17 cellular contexts compared by ENCODE assay signal in genomic region chr1:56188855-56189254, GRCh38.
"Had no signal": no experiment of that assay in that cellular context is flagged by ENCODE, and none has a peak within 500 bp of the region (broad histone marks: within the 10 kb centered on the region; RNA-seq: fewer than 3 reads in every experiment).

No MANE protein-coding gene starts in this region.

- H3K9ac ChIP-seq: parathyroid adenoma had no signal

- H3K27me3 ChIP-seq: ascending aorta, esophagus muscularis mucosa, neutrophil, suprapubic skin, transverse colon, uterus had no signal

- ATAC-seq: mucosa of descending colon had no signal

- H3K27ac ChIP-seq: ascending aorta, esophagus muscularis mucosa, neutrophil, parathyroid adenoma, suprapubic skin, transverse colon, uterus, WERI-Rb-1 had no signal

- H3K79me2 ChIP-seq: parathyroid adenoma had no signal

- H3K9me3 ChIP-seq: ascending aorta, esophagus muscularis mucosa, mucosa of descending colon, neutrophil, suprapubic skin, transverse colon, uterus had no signal

- DNase-seq: activated CD4-positive, alpha-beta T cell treated with anti-CD3 and anti-CD28 coated beads, Interleukin-2, amount 50 U/mL, for 4 hours; activated gamma-delta T cell; cortex of kidney; effector CD8-positive, alpha-beta T cell; mucosa of descending colon; naive B cell; SW 1271; T-helper 2 cell; transverse colon; WERI-Rb-1 had no signal

- H3K4me3 ChIP-seq: ascending aorta, esophagus muscularis mucosa, lung, mucosa of descending colon, suprapubic skin, transverse colon, uterus had no signal

- H2AFZ ChIP-seq: parathyroid adenoma had no signal

- H3K4me1 ChIP-seq: ascending aorta, parathyroid adenoma, uterus had no signal

- H3K36me3 ChIP-seq: ascending aorta, esophagus muscularis mucosa, neutrophil, suprapubic skin, transverse colon, uterus, WERI-Rb-1 had no signal
